26 cellular contexts compared by ENCODE assay signal in the genomic region with DNA sequence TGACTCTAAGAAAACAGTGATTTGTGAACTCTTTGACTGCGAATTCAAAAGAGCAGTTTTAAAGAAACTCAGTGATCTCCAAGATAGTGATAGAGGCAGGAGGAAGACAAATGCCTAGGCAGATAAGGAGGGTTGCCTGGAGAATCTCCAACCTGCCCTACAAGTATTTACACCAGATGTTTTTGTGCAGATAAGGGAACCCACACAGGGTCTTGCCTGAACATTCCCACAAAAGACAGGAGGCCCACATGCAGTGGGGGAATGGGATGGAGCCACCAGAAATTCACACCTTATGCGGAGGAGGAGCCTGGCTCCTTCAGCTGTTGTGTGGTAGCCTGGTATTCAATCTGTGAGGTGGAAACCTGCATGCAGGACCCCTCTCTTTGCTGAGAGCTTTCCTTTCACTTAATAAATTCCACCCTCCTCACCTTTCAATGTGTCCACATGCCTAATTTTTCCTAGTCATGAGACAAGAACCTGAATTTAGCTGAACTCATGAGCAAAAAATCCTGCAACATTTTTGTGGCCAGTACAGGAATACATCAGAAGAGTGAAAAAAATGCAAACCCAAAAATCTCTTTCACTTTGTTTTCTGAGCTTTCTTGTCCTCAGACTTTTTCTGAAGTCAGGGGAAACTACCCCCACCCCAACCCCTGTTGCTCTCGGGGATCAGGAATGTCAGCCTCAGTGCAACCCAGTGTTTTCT. TPM values are rescaled to one million over a fixed set of nuclear protein-coding genes. Genes with fewer than 3 reads are reported as not detected.
A peak's percentile ranks its signal among the peaks of the same experiment; 100 is the strongest.
DNase-seq lines count a peak whose midpoint lies in the region; ATAC-seq and TF ChIP-seq lines count a peak whose summit lies in the region.
"Had no signal": no experiment of that assay in that cellular context is flagged by ENCODE, and none has a peak within 500 bp of the region (broad histone marks: within the 10 kb centered on the region; RNA-seq: fewer than 3 reads in every experiment).

No MANE protein-coding gene starts in this region.

- H3K4me3 Mint-ChIP-seq in MCF 10A (ENCODE audit: unreplicated experiment) (no peak overlapping the region), endodermal cell (no peak overlapping the region)
- H3K4me3 Mint-ChIP-seq: activated naive CD4-positive, alpha-beta T cell treated with anti-CD3 and anti-CD28 coated beads, Interleukin-2, amount 50 U/mL, for 24 hours; immature natural killer cell; type B pancreatic cell had no signal

- ATAC-seq in PC-3: no peak
- no peak for ATAC-seq in HG03045 (IDR thresholded peaks at IDR 0.05; ENCODE audit: unreplicated experiment)
- ATAC-seq: body of pancreas; heart right ventricle; Right ventricle myocardium inferior; stimulated activated naive CD8-positive, alpha-beta T cell treated with anti-CD3 and anti-CD28 coated beads, Interleukin-15, Interleukin-2, amounts not matched to agents 100 U/mL and 50 U/mL, for 24 hours had no signal

- dilution Hi-C loops in mammary epithelial cell (cut with HindIII; ENCODE audit: low sequenced_read_pairs): no loop called here

- H3K27ac Mint-ChIP-seq in MCF 10A (ENCODE audit: low read depth, unreplicated experiment) (no peak overlapping the region), endodermal cell (no peak overlapping the region)
- H3K27ac Mint-ChIP-seq: activated naive CD4-positive, alpha-beta T cell treated with anti-CD3 and anti-CD28 coated beads, Interleukin-2, amount 50 U/mL, for 24 hours; immature natural killer cell; type B pancreatic cell had no signal

- no peak overlapping the region for H3K4me3 ChIP-seq in mammary epithelial cell (replicated peaks in 1 of 3; ENCODE audit: insufficient read depth in 1 of 3, low read depth in 2 of 3, low read length in 3 of 3)
- H3K4me3 ChIP-seq in PC-3 (ENCODE audit: low read length): no peak overlapping the region
- no peak overlapping the region for H3K4me3 ChIP-seq in endodermal cell (ENCODE audit: low read length)
- no peak overlapping the region for H3K4me3 ChIP-seq in suprapubic skin
- H3K4me3 ChIP-seq: body of pancreas, colonic mucosa, heart right ventricle, smooth muscle cell had no signal

- H3K36me3 ChIP-seq in mammary epithelial cell (ENCODE audit: insufficient read depth, low read length) (no peaks in the 10 kb centered on the region), PC-3 (ENCODE audit: low read depth, low read length) (no peaks in the 10 kb centered on the region), endodermal cell (ENCODE audit: control insufficient read depth, insufficient read depth, low read length) (no peaks in the 10 kb centered on the region), suprapubic skin (no peaks in the 10 kb centered on the region)
- H3K36me3 ChIP-seq: colonic mucosa, heart right ventricle had no signal

- H3K36me3 Mint-ChIP-seq in MCF 10A (ENCODE audit: insufficient read depth, unreplicated experiment) (no peaks in the 10 kb centered on the region), endodermal cell (ENCODE audit: low read depth) (no peaks in the 10 kb centered on the region)
- H3K36me3 Mint-ChIP-seq: immature natural killer cell, type B pancreatic cell had no signal

- H3K27me3 Mint-ChIP-seq in MCF 10A (ENCODE audit: insufficient read depth, unreplicated experiment) (no peaks in the 10 kb centered on the region), endodermal cell (ENCODE audit: insufficient read depth) (no peaks in the 10 kb centered on the region)
- H3K27me3 Mint-ChIP-seq: activated naive CD4-positive, alpha-beta T cell treated with anti-CD3 and anti-CD28 coated beads, Interleukin-2, amount 50 U/mL, for 24 hours; type B pancreatic cell had no signal

- CTCF ChIA-PET in mammary epithelial cell (lab: Charles Lee; ENCODE audit: low non-redundant PET) (no interaction called here), MCF 10A (lab: Yijun Ruan, JAX) (interaction anchor here (0.5 kb wide), 1 partner anchor 66 kb away, joined by 3 read pairs; no protein-coding TSS in a partner anchor), PC-3 (lab: Charles Lee) (no interaction called here)

- no peaks in the 10 kb centered on the region for H3F3A ChIP-seq in PC-3 (ENCODE audit: low read length, unreplicated experiment)

- peak; percentile 44 for DNase-seq in mammary epithelial cell
- no peak for DNase-seq in MCF 10A (ENCODE audit: unreplicated experiment)
- peak; percentile 9 for DNase-seq in PC-3
- peak; percentile 40 for DNase-seq in endodermal cell
- DNase-seq in NCI-H82 (lab: John Stamatoyannopoulos, UW): no peak
- DNase-seq in suprapubic skin (ENCODE audit: low spot score in 2 of 2): no peak
- DNase-seq in UCSD-AML1 (lab: John Stamatoyannopoulos, UW; ENCODE audit: unreplicated experiment): no peak
- DNase-seq: activated CD4-positive, alpha-beta T cell treated with anti-CD3 and anti-CD28 coated beads for 4 hours; body of pancreas; colonic mucosa; heart right ventricle; immature natural killer cell; NCI-H524; stimulated activated CD4-positive, alpha-beta T cell treated with anti-CD3 and anti-CD28 coated beads, Interleukin-2, amount 100 ng/mL, for 48 hours; stimulated activated naive CD8-positive, alpha-beta T cell treated with anti-CD3 and anti-CD28 coated beads, Interleukin-15, Interleukin-2, amounts not matched to agents 100 U/mL and 50 U/mL, for 24 hours had no signal

- H3K9me2 ChIP-seq in PC-3 (replicated peaks; ENCODE audit: low read length): no peaks in the 10 kb centered on the region

- no peak overlapping the region for H3K27ac ChIP-seq in mammary epithelial cell (ENCODE audit: insufficient read depth, low read depth, low read length)
- no peak overlapping the region for H3K27ac ChIP-seq in PC-3 (ENCODE audit: low read length)
- H3K27ac ChIP-seq in endodermal cell (ENCODE audit: low read depth, low read length): no peak overlapping the region
- no peak overlapping the region for H3K27ac ChIP-seq in suprapubic skin
- H3K27ac ChIP-seq: 22Rv1, body of pancreas, C4-2B, colonic mucosa, heart right ventricle had no signal

- H3K4me1 ChIP-seq in mammary epithelial cell (ENCODE audit: insufficient read depth, low read length): peaks cover 4% of the 10 kb centered on the region
- H3K4me1 ChIP-seq in PC-3 (ENCODE audit: insufficient read depth, low read length): no peaks in the 10 kb centered on the region
- no peaks in the 10 kb centered on the region for H3K4me1 ChIP-seq in endodermal cell (ENCODE audit: control insufficient read depth, insufficient read depth, low read length)
- H3K4me1 ChIP-seq in suprapubic skin: no peaks in the 10 kb centered on the region
- H3K4me1 ChIP-seq: colonic mucosa, heart right ventricle had no signal

- intact Hi-C loops in mammary epithelial cell (cut with micrococcal nuclease): no loop called here
- intact Hi-C loops in MCF 10A (cut with micrococcal nuclease): no loop called here
- intact Hi-C loops in PC-3 (cut with micrococcal nuclease): no loop called here

- no peak for TF ChIP-seq POLR2A in suprapubic skin (IDR thresholded peaks at IDR 0.05)

- H4K20me1 ChIP-seq in mammary epithelial cell (ENCODE audit: insufficient read depth, low read length) (no peaks in the 10 kb centered on the region), PC-3 (ENCODE audit: low read length) (no peaks in the 10 kb centered on the region)

- H3K79me2 ChIP-seq in mammary epithelial cell (ENCODE audit: insufficient read depth, low read length) (no peaks in the 10 kb centered on the region), PC-3 (ENCODE audit: low read length) (no peaks in the 10 kb centered on the region)

- peak overlapping the region; percentile 31 for H2AFZ ChIP-seq in mammary epithelial cell (ENCODE audit: low read depth, low read length)
- H2AFZ ChIP-seq in PC-3 (ENCODE audit: low read length): no peak overlapping the region

- H3K9me3 ChIP-seq in mammary epithelial cell (replicated peaks; ENCODE audit: insufficient read depth, low read length): no peaks in the 10 kb centered on the region
- peaks cover 9% of the 10 kb centered on the region; the same call in 1 of the 2 replicates for H3K9me3 ChIP-seq in PC-3 (ENCODE audit: low read length)
- peaks cover 82% of the 10 kb centered on the region for H3K9me3 ChIP-seq in endodermal cell (ENCODE audit: control insufficient read depth, low read length)
- peaks cover 3% of the 10 kb centered on the region for H3K9me3 ChIP-seq in suprapubic skin
- H3K9me3 ChIP-seq: colonic mucosa had no signal

- BruUV-seq in mammary epithelial cell (replicated peaks; lab: Mats Ljungman, UMichigan) (no TSS peak), MCF 10A (replicated peaks; lab: Mats Ljungman, UMichigan) (no TSS peak), PC-3 (replicated peaks; lab: Mats Ljungman, UMichigan) (no TSS peak)

- POLR2A ChIA-PET in MCF 10A (lab: Yijun Ruan, JAX): interaction anchor here (0.6 kb wide), 1 partner anchor 53 kb away, joined by 3 read pairs; no protein-coding TSS in a partner anchor
- POLR2A ChIA-PET in PC-3 (lab: Charles Lee; ENCODE audit: unreplicated experiment): no interaction called here

- no peak overlapping the region for H3K4me2 ChIP-seq in mammary epithelial cell (ENCODE audit: insufficient read depth, low read depth, low read length)
- no peak overlapping the region for H3K4me2 ChIP-seq in PC-3 (ENCODE audit: low read length)
- H3K4me2 ChIP-seq: smooth muscle cell had no signal

- H3K9me3 Mint-ChIP-seq in MCF 10A (ENCODE audit: unreplicated experiment): peaks cover 7% of the 10 kb centered on the region
- H3K9me3 Mint-ChIP-seq in endodermal cell: peaks cover 83% of the 10 kb centered on the region
- H3K9me3 Mint-ChIP-seq: type B pancreatic cell had no signal

- TF ChIP-seq EP300 in suprapubic skin (IDR thresholded peaks at IDR 0.05): no peak

- in situ Hi-C loops in mammary epithelial cell (cut with MboI; ENCODE audit: low sequenced_read_pairs in 2 of 2): no loop called here

- TF ChIP-seq CTCF in mammary epithelial cell (conservative IDR thresholded peaks at IDR 0.05 in 1 of 2, IDR thresholded peaks at IDR 0.05 in 1 of 2; ENCODE audit: extremely low read depth in 1 of 2, insufficient read depth in 1 of 2, low read depth in 1 of 2, low read length in 2 of 2): no peak
- no peak for TF ChIP-seq CTCF in MCF 10A (IDR thresholded peaks at IDR 0.05; ENCODE audit: unreplicated experiment)
- no peak for TF ChIP-seq CTCF in PC-3 (conservative IDR thresholded peaks at IDR 0.05; ENCODE audit: low read depth, low read length)
- TF ChIP-seq CTCF in endodermal cell (conservative IDR thresholded peaks at IDR 0.05): no peak
- no peak for TF ChIP-seq CTCF in suprapubic skin (IDR thresholded peaks at IDR 0.05)

- H3K9ac ChIP-seq in mammary epithelial cell (ENCODE audit: insufficient read depth, low read length) (no peak overlapping the region), PC-3 (ENCODE audit: low read length) (no peak overlapping the region), endodermal cell (ENCODE audit: extremely low read depth, low read length, poor library complexity, severe bottlenecking) (no peak overlapping the region)

- no peaks in the 10 kb centered on the region for H3K4me1 Mint-ChIP-seq in MCF 10A (ENCODE audit: insufficient read depth, unreplicated experiment)
- H3K4me1 Mint-ChIP-seq in endodermal cell: no peaks in the 10 kb centered on the region
- H3K4me1 Mint-ChIP-seq: immature natural killer cell had no signal

- 56% methylated on average over 3 of the region's 3 CpGs for WGBS in mammary epithelial cell (ENCODE audit: low coverage, missing lambda C conversion rate)
- 74 to 79% methylated on average over 2 to 3 of the region's 3 CpGs for WGBS in endodermal cell (ENCODE audit: insufficient coverage in 1 of 2, insufficient read length in 1 of 2), 2 experiments
- 73% methylated on average over 3 of the region's 3 CpGs for WGBS in suprapubic skin

- H3K27me3 ChIP-seq in mammary epithelial cell (ENCODE audit: insufficient read depth, low read length) (no peaks in the 10 kb centered on the region), PC-3 (ENCODE audit: low read length) (no peaks in the 10 kb centered on the region), endodermal cell (ENCODE audit: control insufficient read depth, insufficient read depth, low read length, poor library complexity, severe bottlenecking) (no peaks in the 10 kb centered on the region), suprapubic skin (no peaks in the 10 kb centered on the region)
- H3K27me3 ChIP-seq: body of pancreas, colonic mucosa had no signal

RNA-seq across cellular contexts. Expression of a gene that starts 8.1 kb away (rescaled TPM):
- not detected for total RNA-seq in mammary epithelial cell
- polyA plus RNA-seq in mammary epithelial cell: not detected
- polyA minus RNA-seq in mammary epithelial cell: not detected
- total RNA-seq in MCF 10A (2022): not detected in 2 replicates
- not detected in 2 replicates for total RNA-seq in PC-3 (2014; rRNA removed)
- total RNA-seq in endodermal cell: not detected
- polyA plus RNA-seq in endodermal cell (2013, experiment 1 of 2): not detected
- polyA plus RNA-seq in endodermal cell (2013, experiment 2 of 2): not detected
- total RNA-seq in suprapubic skin: under 1 TPM in 2 of 4 donors, not detected in 2; 0.36 to 0.42 TPM
- total RNA-seq: colonic mucosa, H4, HT-29, LHCN-M2, pulmonary artery endothelial cell, smooth muscle cell had no signal
- polyA plus RNA-seq: immature natural killer cell, smooth muscle cell had no signal

Comparison
In these comparisons a context has a peak if more than half of its experiments do, and no peak if none do; other contexts are left out.
1. DNase-seq: peak in mammary epithelial cell (single experiment), PC-3 (single experiment) and endodermal cell (single experiment); none in MCF 10A (single experiment), NCI-H82 (single experiment), suprapubic skin (0 of 2) and UCSD-AML1 (single experiment).